Comparison of ENCODE assay signal across 27 cellular contexts in genomic region chr6:30601815-30602641, GRCh38. TPM values are rescaled to one million over a fixed set of nuclear protein-coding genes. Genes with fewer than 3 reads are reported as not detected.
DNase-seq lines count a peak whose midpoint lies in the region; ATAC-seq and TF ChIP-seq lines count a peak whose summit lies in the region.
"Had no signal": no experiment of that assay in that cellular context is flagged by ENCODE, and none has a peak within 500 bp of the region (broad histone marks: within the 10 kb centered on the region; RNA-seq: fewer than 3 reads in every experiment).

No MANE protein-coding gene starts in this region.

- H3K27ac Mint-ChIP-seq in activated naive CD8-positive, alpha-beta T cell treated with anti-CD3 and anti-CD28 coated beads, Interleukin-2, amount 50 U/mL, for 24 hours: peak overlapping the region; percentile 65
- H3K27ac Mint-ChIP-seq in activated T-helper 2 cell treated with anti-CD3 and anti-CD28 coated beads, Interferon-gamma antibody, Interleukin-2, Interleukin-4, amounts not matched to agents 10 μg/mL and 5 μg/mL and 100 μg/mL, durations not matched to agents 14 hours and 24 hours and 36 hours: no peak overlapping the region
- H3K27ac Mint-ChIP-seq: activated B cell treated with CpG ODN at 0.5 μM for 24 hours; progenitor cell of endocrine pancreas; T-helper 1 cell treated with Interleukin-12 subunit alpha and Interleukin-12 subunit beta and Interleukin-4 antibody, amounts not matched to agents 30 μg/mL and 1 μg/mL, for 36 hours had no signal

- H3K4me3 Mint-ChIP-seq in activated naive CD8-positive, alpha-beta T cell treated with anti-CD3 and anti-CD28 coated beads, Interleukin-2, amount 50 U/mL, for 24 hours: no peak overlapping the region
- no peak overlapping the region for H3K4me3 Mint-ChIP-seq in activated T-helper 2 cell treated with anti-CD3 and anti-CD28 coated beads, Interferon-gamma antibody, Interleukin-2, Interleukin-4, amounts not matched to agents 10 μg/mL and 5 μg/mL and 100 μg/mL, durations not matched to agents 14 hours and 24 hours and 36 hours (ENCODE audit: low read depth)
- H3K4me3 Mint-ChIP-seq: activated B cell treated with CpG ODN at 0.5 μM for 24 hours; nephron; T-helper 1 cell treated with Interleukin-12 subunit alpha and Interleukin-12 subunit beta and Interleukin-4 antibody, amounts not matched to agents 30 μg/mL and 1 μg/mL, for 36 hours had no signal

- no peak overlapping the region for H2BK5ac ChIP-seq in mesenchymal stem cell (ENCODE audit: low read depth, low read length, poor library complexity, severe bottlenecking)

- no peak overlapping the region for H2BK12ac ChIP-seq in mesenchymal stem cell (ENCODE audit: low read length in 2 of 2)

- ATAC-seq in heart right ventricle: peak in 6 of 8 donors; percentile 8 to 25 (median 14)
- ATAC-seq in activated naive CD8-positive, alpha-beta T cell treated with anti-CD3 and anti-CD28 coated beads, Interleukin-2, amount 50 U/mL, for 24 hours: no peak
- ATAC-seq in aorta (ENCODE audit: low FRiP score): peak; percentile 10
- no peak for ATAC-seq in GM21723 (IDR thresholded peaks at IDR 0.05; ENCODE audit: unreplicated experiment)
- ATAC-seq: gastrocnemius medialis had no signal

- no peak overlapping the region for H3K4me2 ChIP-seq in mesenchymal stem cell (ENCODE audit: low read length, poor library complexity, severe bottlenecking)

- H3K23ac ChIP-seq in mesenchymal stem cell (ENCODE audit: low read length in 2 of 2): no peak overlapping the region

- no peak overlapping the region for H4K8ac ChIP-seq in mesenchymal stem cell (ENCODE audit: low read length)

- no peak for DNase-seq in heart right ventricle
- DNase-seq in left ventricle myocardium inferior: no peak
- DNase-seq in activated naive CD8-positive, alpha-beta T cell treated with anti-CD3 and anti-CD28 coated beads, Interleukin-2, amount 50 U/mL, for 24 hours: no peak
- no peak for DNase-seq in mesenchymal stem cell
- DNase-seq in aorta: no peak
- no peak for DNase-seq in activated T-helper 2 cell treated with anti-CD3 and anti-CD28 coated beads, Interferon-gamma antibody, Interleukin-2, Interleukin-4, amounts not matched to agents 10 μg/mL and 5 μg/mL and 100 μg/mL, durations not matched to agents 14 hours and 24 hours and 36 hours (ENCODE audit: low spot score)
- no peak for DNase-seq in D341Med (ENCODE audit: low spot score)
- DNase-seq: activated B cell treated with CpG ODN at 0.5 μM for 24 hours; activated CD4-positive, alpha-beta T cell treated with anti-CD3 and anti-CD28 coated beads, Interleukin-2, amount 50 U/mL, for 48 hours; activated naive CD4-positive, alpha-beta T cell treated with Interleukin-2 at 50 U/mL for 16 hours; anterior cingulate cortex; central memory CD4-positive, alpha-beta T cell; DMS 273 treated with DMSO at 0.1 percent for 48 hours; gastrocnemius medialis; Karpas-422; kidney; mesendoderm; NCI-H187; NCI-H82; OCI-M1; SHP77 treated with DMSO at 0.1 percent for 48 hours; stimulated activated CD4-positive, alpha-beta T cell treated with anti-CD3 and anti-CD28 coated beads, Interleukin-4, amount 100 ng/mL, for 1 hour had no signal

- H3K27ac ChIP-seq in heart right ventricle: no peak overlapping the region
- H3K27ac ChIP-seq in left ventricle myocardium inferior (replicated peaks): no peak overlapping the region
- H3K27ac ChIP-seq in mesenchymal stem cell (ENCODE audit: low read length, poor library complexity, severe bottlenecking): no peak overlapping the region
- no peak overlapping the region for H3K27ac ChIP-seq in aorta (ENCODE audit: low read depth in 1 of 2, low read length in 2 of 2)
- H3K27ac ChIP-seq: gastrocnemius medialis, skin epidermis had no signal

- H3K14ac ChIP-seq in mesenchymal stem cell (ENCODE audit: low read length in 2 of 2): no peak overlapping the region

- intact Hi-C loops in heart right ventricle (cut with DNase I): loop anchor here in 3 of 10 donors (5.0 to 10.0 kb wide), 3 partner anchors 57 to 117 kb away; partner anchors contain the start of gene HLA-E (in 1 of the 3)
- intact Hi-C loops in left ventricle myocardium inferior (cut with micrococcal nuclease): no loop called here
- intact Hi-C loops in aorta (cut with DNase I): no loop called here
- intact Hi-C loops in activated T-helper 2 cell treated with anti-CD3 and anti-CD28 coated beads, Interferon-gamma antibody, Interleukin-2, Interleukin-4, amounts not matched to agents 10 μg/mL and 5 μg/mL and 100 μg/mL, durations not matched to agents 14 hours and 24 hours and 36 hours (cut with micrococcal nuclease): no loop called here

- H2AK5ac ChIP-seq in mesenchymal stem cell (ENCODE audit: low read length, severe bottlenecking): no peak overlapping the region

- H3K79me1 ChIP-seq in mesenchymal stem cell (replicated peaks; ENCODE audit: low read length, poor library complexity, severe bottlenecking): peaks cover 25% of the 10 kb centered on the region

- no peak overlapping the region for H2AFZ ChIP-seq in mesenchymal stem cell (ENCODE audit: low read depth, low read length)

- TF ChIP-seq CTCF in heart right ventricle (IDR thresholded peaks at IDR 0.05) (no peak), left ventricle myocardium inferior (IDR thresholded peaks at IDR 0.05; ENCODE audit: borderline replicate concordance) (no peak)

- H3K27me3 ChIP-seq in heart right ventricle (no peaks in the 10 kb centered on the region), left ventricle myocardium inferior (ENCODE audit: low read depth) (no peaks in the 10 kb centered on the region), mesenchymal stem cell (ENCODE audit: control insufficient read depth in 1 of 2, insufficient read depth in 1 of 2, low read length in 2 of 2) (no peaks in the 10 kb centered on the region), aorta (ENCODE audit: control insufficient read depth in 1 of 2, insufficient read depth in 2 of 2, low read length in 1 of 2) (no peaks in the 10 kb centered on the region)
- H3K27me3 ChIP-seq: gastrocnemius medialis had no signal

- H3K9me3 Mint-ChIP-seq in activated naive CD8-positive, alpha-beta T cell treated with anti-CD3 and anti-CD28 coated beads, Interleukin-2, amount 50 U/mL, for 24 hours: no peaks in the 10 kb centered on the region
- no peaks in the 10 kb centered on the region for H3K9me3 Mint-ChIP-seq in activated T-helper 2 cell treated with anti-CD3 and anti-CD28 coated beads, Interferon-gamma antibody, Interleukin-2, Interleukin-4, amounts not matched to agents 10 μg/mL and 5 μg/mL and 100 μg/mL, durations not matched to agents 14 hours and 24 hours and 36 hours
- H3K9me3 Mint-ChIP-seq: activated B cell treated with CpG ODN at 0.5 μM for 24 hours; nephron; T-helper 1 cell treated with Interleukin-12 subunit alpha and Interleukin-12 subunit beta and Interleukin-4 antibody, amounts not matched to agents 30 μg/mL and 1 μg/mL, for 36 hours had no signal

- H3K4me3 ChIP-seq in heart right ventricle (no peak overlapping the region), left ventricle myocardium inferior (no peak overlapping the region), mesenchymal stem cell (ENCODE audit: insufficient read depth in 1 of 2, low read depth in 1 of 2, low read length in 2 of 2) (no peak overlapping the region), aorta (ENCODE audit: low read length in 2 of 2) (no peak overlapping the region)
- H3K4me3 ChIP-seq: gastrocnemius medialis, skin epidermis had no signal

- H3K4me1 ChIP-seq in heart right ventricle (peaks cover 0 to 15% (median 0%) of the 10 kb centered on the region in 9 donors), left ventricle myocardium inferior (peaks cover 13% of the 10 kb centered on the region), mesenchymal stem cell (ENCODE audit: control insufficient read depth, insufficient read depth, low read depth, low read length) (no peaks in the 10 kb centered on the region), aorta (ENCODE audit: control insufficient read depth in 1 of 2, insufficient read depth in 2 of 2, low read length in 2 of 2) (no peaks in the 10 kb centered on the region)
- H3K4me1 ChIP-seq: gastrocnemius medialis had no signal

- H2BK15ac ChIP-seq in mesenchymal stem cell (ENCODE audit: low read depth, poor library complexity, severe bottlenecking): no peak overlapping the region

- H3K36me3 ChIP-seq in heart right ventricle: peaks cover 23 to 76% (median 64%) of the 10 kb centered on the region in 9 donors
- peaks cover 68% of the 10 kb centered on the region for H3K36me3 ChIP-seq in left ventricle myocardium inferior
- H3K36me3 ChIP-seq in mesenchymal stem cell (ENCODE audit: control insufficient read depth in 1 of 2, insufficient read depth in 2 of 2, low read depth in 1 of 2, low read length in 2 of 2): peaks cover 61 to 70% of the 10 kb centered on the region in 2 experiments
- peaks cover 15 to 30% of the 10 kb centered on the region in 2 donors for H3K36me3 ChIP-seq in aorta (ENCODE audit: control insufficient read depth in 1 of 2, insufficient read depth in 2 of 2, low read length in 1 of 2)

- peaks cover 66% of the 10 kb centered on the region for H3K36me3 Mint-ChIP-seq in activated naive CD8-positive, alpha-beta T cell treated with anti-CD3 and anti-CD28 coated beads, Interleukin-2, amount 50 U/mL, for 24 hours (ENCODE audit: low read depth)
- H3K36me3 Mint-ChIP-seq in activated T-helper 2 cell treated with anti-CD3 and anti-CD28 coated beads, Interferon-gamma antibody, Interleukin-2, Interleukin-4, amounts not matched to agents 10 μg/mL and 5 μg/mL and 100 μg/mL, durations not matched to agents 14 hours and 24 hours and 36 hours (ENCODE audit: low read depth): peaks cover 70% of the 10 kb centered on the region

- no peaks in the 10 kb centered on the region for H3K9me3 ChIP-seq in heart right ventricle
- no peaks in the 10 kb centered on the region for H3K9me3 ChIP-seq in left ventricle myocardium inferior (replicated peaks)
- H3K9me3 ChIP-seq in mesenchymal stem cell (ENCODE audit: control insufficient read depth, low read length): no peaks in the 10 kb centered on the region
- H3K9me3 ChIP-seq in aorta (ENCODE audit: control insufficient read depth, low read length): no peaks in the 10 kb centered on the region
- H3K9me3 ChIP-seq: gastrocnemius medialis had no signal

- H3K18ac ChIP-seq in mesenchymal stem cell (ENCODE audit: low read depth in 1 of 2, low read length in 2 of 2): no peak overlapping the region

- no peak overlapping the region for H3K9ac ChIP-seq in mesenchymal stem cell (ENCODE audit: low read length)

- peaks cover 20% of the 10 kb centered on the region for H3K4me1 Mint-ChIP-seq in activated naive CD8-positive, alpha-beta T cell treated with anti-CD3 and anti-CD28 coated beads, Interleukin-2, amount 50 U/mL, for 24 hours
- H3K4me1 Mint-ChIP-seq in activated T-helper 2 cell treated with anti-CD3 and anti-CD28 coated beads, Interferon-gamma antibody, Interleukin-2, Interleukin-4, amounts not matched to agents 10 μg/mL and 5 μg/mL and 100 μg/mL, durations not matched to agents 14 hours and 24 hours and 36 hours (ENCODE audit: low read depth): peaks cover 5% of the 10 kb centered on the region
- H3K4me1 Mint-ChIP-seq: nephron had no signal

- no peaks in the 10 kb centered on the region for H3K27me3 Mint-ChIP-seq in activated naive CD8-positive, alpha-beta T cell treated with anti-CD3 and anti-CD28 coated beads, Interleukin-2, amount 50 U/mL, for 24 hours
- H3K27me3 Mint-ChIP-seq in activated T-helper 2 cell treated with anti-CD3 and anti-CD28 coated beads, Interferon-gamma antibody, Interleukin-2, Interleukin-4, amounts not matched to agents 10 μg/mL and 5 μg/mL and 100 μg/mL, durations not matched to agents 14 hours and 24 hours and 36 hours (ENCODE audit: low read depth): no peaks in the 10 kb centered on the region
- H3K27me3 Mint-ChIP-seq: activated B cell treated with CpG ODN at 0.5 μM for 24 hours, progenitor cell of endocrine pancreas had no signal

- H4K91ac ChIP-seq in mesenchymal stem cell (ENCODE audit: low read length): peak overlapping the region; percentile 13

- H3K4ac ChIP-seq in mesenchymal stem cell (ENCODE audit: low read depth in 1 of 2, low read length in 2 of 2): no peak overlapping the region

- H2BK120ac ChIP-seq in mesenchymal stem cell (ENCODE audit: low read depth, low read length): no peak overlapping the region

- WGBS in heart right ventricle, 2 donors: 94 to 95% methylated on average over 39 of the region's 39 CpGs
- 98% methylated on average over 35 of the region's 39 CpGs for WGBS in mesenchymal stem cell
- 89 to 90% methylated on average over 39 of the region's 39 CpGs for WGBS in aorta, 2 donors

RNA-seq across cellular contexts. Expression of gene PPP1R10, which starts 15.0 kb away (rescaled TPM):
- total RNA-seq in heart right ventricle: 10 to 100 TPM; 24.9 to 51.1 (median 33.1) TPM
- 10 to 100 TPM in 1 of 2 donors, 1 to 10 TPM in 1; 7.8 to 17.0 TPM for polyA plus RNA-seq in heart right ventricle
- 31.5 TPM for total RNA-seq in left ventricle myocardium inferior
- polyA plus RNA-seq in mesenchymal stem cell (2013, experiment 1 of 2): 55.9 TPM
- 52.8 TPM for polyA plus RNA-seq in mesenchymal stem cell (2013, experiment 2 of 2)
- 10 to 100 TPM; 69.9 to 83.8 TPM for total RNA-seq in aorta
- 10 to 100 TPM in 1 of 2 donors, 1 to 10 TPM in 1; 8.6 to 13.2 TPM for polyA plus RNA-seq in aorta
- 96.7 and 102 TPM in 2 replicates for total RNA-seq in activated T-helper 2 cell treated with anti-CD3 and anti-CD28 coated beads, Interferon-gamma antibody, Interleukin-2, Interleukin-4, amounts not matched to agents 10 μg/mL and 5 μg/mL and 100 μg/mL, durations not matched to agents 14 hours and 24 hours and 36 hours

RNA-seq across cellular contexts. Expression of gene MRPS18B, which starts 15.6 kb away (rescaled TPM):
- total RNA-seq in heart right ventricle (100 to 1,000 TPM; 106 to 144 (median 127) TPM), left ventricle myocardium inferior (119 TPM), aorta (10 to 100 TPM; 26.6 to 29.8 TPM)
- polyA plus RNA-seq in heart right ventricle (100 to 1,000 TPM in 1 of 2 donors, 10 to 100 TPM in 1; 48.4 to 169 TPM), aorta (10 to 100 TPM; 38.2 to 45.6 TPM)
- 38.7 TPM for polyA plus RNA-seq in mesenchymal stem cell (2013, experiment 1 of 2)
- 39.7 TPM for polyA plus RNA-seq in mesenchymal stem cell (2013, experiment 2 of 2)
- total RNA-seq in activated T-helper 2 cell treated with anti-CD3 and anti-CD28 coated beads, Interferon-gamma antibody, Interleukin-2, Interleukin-4, amounts not matched to agents 10 μg/mL and 5 μg/mL and 100 μg/mL, durations not matched to agents 14 hours and 24 hours and 36 hours: 71.9 and 74.9 TPM in 2 replicates

RNA-seq across cellular contexts. Expression of gene ATAT1, which starts 24.6 kb away (rescaled TPM):
- 1 to 10 TPM; 1.8 to 4.6 (median 2.8) TPM for total RNA-seq in heart right ventricle
- 1 to 10 TPM; 3.2 to 4.5 TPM for polyA plus RNA-seq in heart right ventricle
- total RNA-seq in left ventricle myocardium inferior: 2.7 TPM
- polyA plus RNA-seq in mesenchymal stem cell (2013, experiment 1 of 2): 14.3 TPM
- polyA plus RNA-seq in mesenchymal stem cell (2013, experiment 2 of 2): 13.5 TPM
- total RNA-seq in aorta: 10 to 100 TPM in 1 of 2 donors, 1 to 10 TPM in 1; 5.8 to 12.9 TPM
- 1 to 10 TPM; 6.4 to 7.7 TPM for polyA plus RNA-seq in aorta
- total RNA-seq in activated T-helper 2 cell treated with anti-CD3 and anti-CD28 coated beads, Interferon-gamma antibody, Interleukin-2, Interleukin-4, amounts not matched to agents 10 μg/mL and 5 μg/mL and 100 μg/mL, durations not matched to agents 14 hours and 24 hours and 36 hours: 11.8 and 13.9 TPM in 2 replicates

RNA-seq across cellular contexts. Expression of gene ABCF1, which starts 30.8 kb away (rescaled TPM):
- total RNA-seq in heart right ventricle: 10 to 100 TPM; 37.1 to 49.1 (median 42.1) TPM
- 10 to 100 TPM; 32.6 to 36.6 TPM for polyA plus RNA-seq in heart right ventricle
- total RNA-seq in left ventricle myocardium inferior: 38.8 TPM
- polyA plus RNA-seq in mesenchymal stem cell (2013, experiment 1 of 2): 50.0 TPM
- polyA plus RNA-seq in mesenchymal stem cell (2013, experiment 2 of 2): 49.7 TPM
- total RNA-seq in aorta: 10 to 100 TPM; 35.4 to 41.2 TPM
- 10 to 100 TPM; 20.6 to 22.3 TPM for polyA plus RNA-seq in aorta
- 102 and 112 TPM in 2 replicates for total RNA-seq in activated T-helper 2 cell treated with anti-CD3 and anti-CD28 coated beads, Interferon-gamma antibody, Interleukin-2, Interleukin-4, amounts not matched to agents 10 μg/mL and 5 μg/mL and 100 μg/mL, durations not matched to agents 14 hours and 24 hours and 36 hours

RNA-seq across cellular contexts. Expression of gene C6orf136, which starts 44.9 kb away (rescaled TPM):
- total RNA-seq in heart right ventricle (10 to 100 TPM; 39.8 to 77.4 (median 53.3) TPM), left ventricle myocardium inferior (57.3 TPM), aorta (10 to 100 TPM in 1 of 2 donors, 1 to 10 TPM in 1; 9.7 to 19.9 TPM)
- polyA plus RNA-seq in heart right ventricle (100 to 1,000 TPM in 1 of 2 donors, 10 to 100 TPM in 1; 42.4 to 134 TPM), aorta (10 to 100 TPM; 18.8 to 21.0 TPM)
- 13.6 TPM for polyA plus RNA-seq in mesenchymal stem cell (2013, experiment 1 of 2)
- 14.4 TPM for polyA plus RNA-seq in mesenchymal stem cell (2013, experiment 2 of 2)
- 23.1 and 28.2 TPM in 2 replicates for total RNA-seq in activated T-helper 2 cell treated with anti-CD3 and anti-CD28 coated beads, Interferon-gamma antibody, Interleukin-2, Interleukin-4, amounts not matched to agents 10 μg/mL and 5 μg/mL and 100 μg/mL, durations not matched to agents 14 hours and 24 hours and 36 hours

Comparison
In these comparisons a context has a peak if more than half of its experiments do, and no peak if none do; other contexts are left out.
1. ATAC-seq: peak in heart right ventricle (6 of 8) and aorta (single experiment); none in activated naive CD8-positive, alpha-beta T cell treated with anti-CD3 and anti-CD28 coated beads, Interleukin-2, amount 50 U/mL, for 24 hours (single experiment) and GM21723 (single experiment).